12 cellular contexts compared by ENCODE assay signal in the genomic region with DNA sequence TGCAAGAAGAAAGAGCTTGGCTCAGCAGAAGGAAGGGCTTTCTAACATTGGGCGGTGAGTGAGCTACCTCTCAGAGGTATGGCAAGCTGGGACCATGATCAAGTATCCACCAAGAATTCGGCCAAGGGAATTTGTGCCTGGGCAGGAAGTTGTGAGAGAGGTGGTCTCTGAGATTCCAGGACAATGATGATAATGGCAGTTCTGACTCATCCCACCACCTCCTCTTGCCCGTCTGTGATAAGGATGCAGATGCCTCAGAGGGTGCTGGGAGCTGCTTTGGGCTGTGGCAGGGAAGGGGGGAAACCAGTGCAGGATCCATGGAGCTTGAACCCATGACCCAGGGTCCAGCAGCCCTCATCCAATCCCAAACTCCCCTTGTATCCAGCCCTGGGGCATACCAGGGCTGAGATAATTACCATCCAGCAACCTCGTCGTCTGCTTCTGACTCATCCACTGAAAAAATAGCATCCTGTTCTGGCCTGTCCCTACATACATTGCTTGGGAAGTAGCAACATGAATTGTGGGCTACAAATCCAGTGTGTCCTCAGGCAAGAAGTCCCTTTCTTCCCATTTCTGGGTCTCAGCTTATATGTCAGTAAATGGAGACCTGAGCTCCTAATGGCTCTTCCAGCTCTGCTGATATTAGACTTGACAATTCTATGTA. TPM values are rescaled to one million over a fixed set of nuclear protein-coding genes. Genes with fewer than 3 reads are reported as not detected.
A peak's percentile ranks its signal among the peaks of the same experiment; 100 is the strongest.
DNase-seq lines count a peak whose midpoint lies in the region; ATAC-seq and TF ChIP-seq lines count a peak whose summit lies in the region.
"Had no signal": no experiment of that assay in that cellular context is flagged by ENCODE, and none has a peak within 500 bp of the region (broad histone marks: within the 10 kb centered on the region; RNA-seq: fewer than 3 reads in every experiment).

No MANE protein-coding gene starts in this region.

- H3K4me3 ChIP-seq in AG10803 (ENCODE audit: low read length) (no peak overlapping the region), fibroblast of villous mesenchyme (ENCODE audit: low read depth, low read length) (no peak overlapping the region)

- H3K4me3 Mint-ChIP-seq in effector memory CD8-positive, alpha-beta T cell, result no peak overlapping the region
- H3K4me3 Mint-ChIP-seq: nephron had no signal

- H3K27me3 Mint-ChIP-seq in effector memory CD8-positive, alpha-beta T cell, result peaks cover 0 to 17% of the 10 kb centered on the region in 2 donors

- H3K27ac Mint-ChIP-seq in effector memory CD8-positive, alpha-beta T cell, result no peak overlapping the region
- H3K27ac Mint-ChIP-seq: nephron had no signal

- peak; percentile 63; the same call in 2 of the 3 replicates for ATAC-seq in SK-N-SH treated with all-trans-retinoic acid at 6 μM for 48 hours
- ATAC-seq in effector memory CD8-positive, alpha-beta T cell (replicated peaks), result no peak

- H3K36me3 Mint-ChIP-seq in effector memory CD8-positive, alpha-beta T cell (ENCODE audit: insufficient read depth), result no peaks in the 10 kb centered on the region

- TF ChIP-seq CTCF in AG10803 (conservative IDR thresholded peaks at IDR 0.05; ENCODE audit: low read length) (no peak), fibroblast of villous mesenchyme (IDR thresholded peaks at IDR 0.05; ENCODE audit: insufficient read depth, low read depth, low read length) (no peak)

- no peaks in the 10 kb centered on the region for H3K9me3 Mint-ChIP-seq in effector memory CD8-positive, alpha-beta T cell

- H3K4me1 Mint-ChIP-seq in effector memory CD8-positive, alpha-beta T cell (ENCODE audit: low read depth in 2 of 2), result peaks cover 8% of the 10 kb centered on the region in 2 donors
- H3K4me1 Mint-ChIP-seq: nephron had no signal

- DNase-seq in AG10803 (ENCODE audit: low read depth), result peak; percentile 49
- peak; percentile 48 for DNase-seq in H4 (ENCODE audit: low spot score)
- peak; percentile 6 for DNase-seq in fibroblast of villous mesenchyme (ENCODE audit: low read depth)
- DNase-seq in effector memory CD8-positive, alpha-beta T cell, result no peak
- DNase-seq in effector CD8-positive, alpha-beta T cell (lab: John Stamatoyannopoulos, UW), result no peak
- no peak for DNase-seq in occipital lobe (lab: John Stamatoyannopoulos, UW)
- DNase-seq in NCI-H748 treated with DMSO at 0.1 percent for 48 hours (lab: John Stamatoyannopoulos, UW), result no peak
- DNase-seq: NCI-H187 treated with DMSO at 0.1 percent for 48 hours had no signal

TF ChIP-seq in SK-N-SH treated with all-trans-retinoic acid at 6 μM for 48 hours, 23 proteins besides CTCF, POLR2A, EP300 and RAD21:
- no peak for TF ChIP-seq OSR1 (CRISPR knock-in tag; IDR thresholded peaks at IDR 0.05)
- TF ChIP-seq SNAI2 (CRISPR knock-in tag; IDR thresholded peaks at IDR 0.05), result no peak
- TF ChIP-seq ZNF565 (CRISPR knock-in tag; conservative IDR thresholded peaks at IDR 0.05; ENCODE audit: low read depth), result no peak
- TF ChIP-seq POU6F1 (CRISPR knock-in tag; IDR thresholded peaks at IDR 0.05; ENCODE audit: borderline replicate concordance, low read depth), result no peak
- no peak for TF ChIP-seq BACH2 (CRISPR knock-in tag; IDR thresholded peaks at IDR 0.05; ENCODE audit: borderline replicate concordance)
- no peak for TF ChIP-seq RARB (CRISPR knock-in tag; IDR thresholded peaks at IDR 0.05)
- no peak for TF ChIP-seq ZC3H10 (CRISPR knock-in tag; IDR thresholded peaks at IDR 0.05)
- no peak for TF ChIP-seq PATZ1 (CRISPR knock-in tag; IDR thresholded peaks at IDR 0.05; ENCODE audit: borderline replicate concordance)

RNA-seq across cellular contexts. Expression of gene TGM6, which starts 5.9 kb away (rescaled TPM):
- not detected in 2 replicates for total RNA-seq in H4 (2014; rRNA removed; shearing (Covaris generic))
- total RNA-seq in fibroblast of villous mesenchyme, result not detected in 2 replicates
- not detected for total RNA-seq in occipital lobe
- total RNA-seq: Caco-2, epithelial cell of proximal tubule had no signal

Comparison
In these comparisons a context has a peak if more than half of its experiments do, and no peak if none do; other contexts are left out.
1. DNase-seq: peak in AG10803 (single experiment), H4 (single experiment) and fibroblast of villous mesenchyme (single experiment); none in effector memory CD8-positive, alpha-beta T cell (0 of 3), effector CD8-positive, alpha-beta T cell (single experiment), occipital lobe (single experiment) and NCI-H748 treated with DMSO at 0.1 percent for 48 hours (single experiment).